Comparison of ENCODE assay signal across 8 cellular contexts in the genomic region with DNA sequence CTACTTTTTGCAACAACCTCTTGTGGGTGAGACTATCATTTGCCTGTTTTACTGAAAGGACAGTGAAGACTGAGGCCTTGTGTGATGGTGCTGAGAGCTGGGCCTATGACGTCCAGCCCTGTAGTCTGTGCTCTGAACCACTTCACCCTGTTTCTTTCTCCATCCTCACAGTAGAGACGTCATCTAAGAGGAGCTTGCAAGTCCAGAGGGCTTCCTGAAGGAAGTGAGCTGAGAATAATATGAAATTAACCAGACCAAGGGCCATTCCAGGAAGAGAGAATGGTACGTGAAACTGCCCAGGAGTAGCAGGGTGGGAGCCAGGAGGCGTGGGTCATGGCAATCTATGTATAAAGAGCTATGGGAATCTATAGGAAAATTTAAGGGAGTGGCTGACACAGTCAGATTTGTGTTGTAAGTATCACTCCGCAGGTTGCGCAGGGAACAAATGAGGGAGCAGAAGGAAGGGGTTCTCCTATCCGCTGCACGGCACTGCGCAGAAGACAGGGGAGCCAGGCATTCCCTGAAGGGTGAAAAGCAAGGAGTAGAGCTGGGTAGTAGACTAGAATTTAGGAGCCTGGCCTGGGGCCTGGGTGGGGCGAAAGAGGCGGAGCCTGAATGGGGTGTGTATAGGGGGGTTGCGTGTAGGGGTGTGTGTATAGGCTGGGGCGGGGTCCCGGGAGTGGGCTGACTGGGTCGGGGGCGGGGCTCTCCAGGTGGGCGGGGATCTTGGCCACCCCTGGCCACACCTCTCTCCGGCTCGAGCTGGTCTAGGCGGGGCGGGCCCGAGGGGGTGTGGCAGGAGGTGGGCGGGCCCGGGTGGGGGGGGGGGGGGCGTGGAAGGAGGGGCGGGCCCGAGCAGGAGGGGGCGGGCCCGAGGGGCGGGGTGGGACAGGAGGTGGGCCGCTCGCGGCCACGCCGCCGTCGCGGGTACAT. TPM values are rescaled to one million over a fixed set of nuclear protein-coding genes. Genes with fewer than 3 reads are reported as not detected.
DNase-seq lines count a peak whose midpoint lies in the region; ATAC-seq and TF ChIP-seq lines count a peak whose summit lies in the region.

TSS of gene FGFR4 (plus strand) at position 931 of the 933 bp plus-strand sequence. CDS start 2,688 bp downstream, outside the sequence.

- no peaks in the 10 kb centered on the region for H3K9me3 Mint-ChIP-seq in activated T-cell treated with anti-CD3 and anti-CD28 coated beads, Interleukin-2, amount 50 U/mL, for 4 hours

- TF ChIP-seq POLR2A in transverse colon (IDR thresholded peaks at IDR 0.05): no peak

- H3K4me3 ChIP-seq in fibroblast of the aortic adventitia (ENCODE audit: low read depth, low read length) (peak within 1 kb of the TSS; percentile 49), osteoblast (ENCODE audit: insufficient read depth, low read length) (peak within 1 kb of the TSS; percentile 48), transverse colon (peak within 1 kb of the TSS; percentile 14 to 52 (median 42))

- H3K9me3 ChIP-seq in osteoblast (ENCODE audit: low read depth, low read length) (no peaks in the 10 kb centered on the region), transverse colon (no peaks in the 10 kb centered on the region)

- ATAC-seq in HG03064 (IDR thresholded peaks at IDR 0.05; ENCODE audit: low read depth, unreplicated experiment): peak; percentile 39
- peak; percentile 72 to 76 for ATAC-seq in activated T-cell treated with anti-CD3 and anti-CD28 coated beads, Interleukin-2, amount 50 U/mL, for 4 hours

- DNase-seq in SKM-1 treated with dmso at 0.1 percent for 144 hours (lab: John Stamatoyannopoulos, UW; ENCODE audit: unreplicated experiment): peak; percentile 68
- no peak for DNase-seq in SKM-1 (lab: John Stamatoyannopoulos, UW; ENCODE audit: unreplicated experiment)
- peak; percentile 37 to 75 for DNase-seq in NOMO-1 (lab: John Stamatoyannopoulos, UW; ENCODE audit: unreplicated experiment in 2 of 2)
- peak; percentile 47 for DNase-seq in activated T-cell treated with anti-CD3 and anti-CD28 coated beads, Interleukin-2, amount 50 U/mL, for 4 hours
- peak; percentile 29 for DNase-seq in fibroblast of the aortic adventitia (ENCODE audit: low read depth)
- peak; percentile 97 for DNase-seq in osteoblast (ENCODE audit: insufficient read length, low spot score, missing footprints)
- DNase-seq in transverse colon: peak; percentile 87

- H3K4me2 ChIP-seq in osteoblast (ENCODE audit: insufficient read depth, low read length): peak within 1 kb of the TSS; percentile 74

- H4K20me1 ChIP-seq in osteoblast (ENCODE audit: insufficient read depth, low read length): no peaks in the 10 kb centered on the region

- H3K79me2 ChIP-seq in osteoblast (ENCODE audit: insufficient read depth, low read length): no peaks in the 10 kb centered on the region

- no peak within 1 kb of the TSS for H3K27ac ChIP-seq in osteoblast (ENCODE audit: low read depth, low read length)
- peak within 1 kb of the TSS; percentile 77 to 87 (median 82) for H3K27ac ChIP-seq in transverse colon

- peak within 1 kb of the TSS; percentile 56 for H2AFZ ChIP-seq in osteoblast (ENCODE audit: low read length)

- H3K36me3 Mint-ChIP-seq in activated T-cell treated with anti-CD3 and anti-CD28 coated beads, Interleukin-2, amount 50 U/mL, for 4 hours (ENCODE audit: insufficient read depth): no peaks in the 10 kb centered on the region

- H3K36me3 ChIP-seq in osteoblast (ENCODE audit: insufficient read depth, low read length): no peaks in the 10 kb centered on the region
- H3K36me3 ChIP-seq in transverse colon: no peaks in the 10 kb centered on the region

- H3K27me3 ChIP-seq in osteoblast (ENCODE audit: insufficient read depth, low read length) (peaks cover 39% of the 10 kb centered on the region), transverse colon (no peaks in the 10 kb centered on the region)

- TF ChIP-seq EP300 in transverse colon (IDR thresholded peaks at IDR 0.05; ENCODE audit: low read depth): no peak

- H3K4me1 ChIP-seq in osteoblast (ENCODE audit: insufficient read depth, low read length) (peaks cover 3% of the 10 kb centered on the region), transverse colon (peaks cover 9 to 38% (median 29%) of the 10 kb centered on the region in 4 donors)

- in situ Hi-C loops in transverse colon (cut with MboI; ENCODE audit: low pct_ligation_motif_present in 1 of 4, low pct_unique_long_range_greater_than_20kb in 1 of 4, low sequenced_read_pairs in 3 of 4): no loop called here

- TF ChIP-seq CTCF in fibroblast of the aortic adventitia (IDR thresholded peaks at IDR 0.05; ENCODE audit: insufficient read depth, low read length) (no peak), osteoblast (IDR thresholded peaks at IDR 0.05; ENCODE audit: extremely low read depth, low read depth, low read length) (no peak), transverse colon (IDR thresholded peaks at IDR 0.05) (no peak)

- WGBS in transverse colon (ENCODE audit: low coverage in 1 of 2), 2 donors: 21 to 56% methylated on average over 9 to 18 of the region's 38 CpGs

- peaks cover 11% of the 10 kb centered on the region for H3K27me3 Mint-ChIP-seq in activated T-cell treated with anti-CD3 and anti-CD28 coated beads, Interleukin-2, amount 50 U/mL, for 4 hours (ENCODE audit: low read depth)

- peaks cover 11% of the 10 kb centered on the region for H3K4me1 Mint-ChIP-seq in activated T-cell treated with anti-CD3 and anti-CD28 coated beads, Interleukin-2, amount 50 U/mL, for 4 hours (ENCODE audit: low read depth)

- H3K4me3 Mint-ChIP-seq in activated T-cell treated with anti-CD3 and anti-CD28 coated beads, Interleukin-2, amount 50 U/mL, for 4 hours: peak within 1 kb of the TSS; percentile 66

- intact Hi-C loops in transverse colon (cut with DNase I; ENCODE audit: low total_unique reads): no loop called here

RNA-seq across cellular contexts. Expression of gene FGFR4, which starts in this region (rescaled TPM):
- 1 to 10 TPM in 2 of 3 donors, under 1 TPM in 1; 0.98 to 3.5 (median 2.7) TPM for total RNA-seq in activated T-cell treated with anti-CD3 and anti-CD28 coated beads, Interleukin-2, amount 50 U/mL, for 4 hours
- total RNA-seq in fibroblast of the aortic adventitia (ENCODE audit: low replicate concordance) (0.74 TPM in 1 of 2 replicates, not detected in the other), osteoblast (0.29 and 1.1 TPM in 2 replicates), transverse colon (10 to 100 TPM; 15.3 to 86.2 (median 22.2) TPM)

Comparison
In these comparisons a context has a peak if more than half of its experiments do, and no peak if none do; other contexts are left out.
1. Peak in DNase-seq and H3K4me3 ChIP-seq in fibroblast of the aortic adventitia; RNA of the gene not detected or under 1 TPM.